In genomic region chr19:44024900-44025216, GRCh38 we compare ENCODE assay signal across 8 cellular contexts. TPM values are rescaled to one million over a fixed set of nuclear protein-coding genes. Genes with fewer than 3 reads are reported as not detected.
DNase-seq lines count a peak whose midpoint lies in the region; ATAC-seq, FAIRE-seq and TF ChIP-seq lines count a peak whose summit lies in the region.

No MANE protein-coding gene starts in this region.

- H2BK15ac ChIP-seq in mesendoderm (replicated peaks; ENCODE audit: low read depth): no peak overlapping the region

- H3K36me3 ChIP-seq in mesendoderm (ENCODE audit: control insufficient read depth, insufficient read depth, low read length): no peaks in the 10 kb centered on the region

- no peaks in the 10 kb centered on the region for H3K79me1 ChIP-seq in mesendoderm (ENCODE audit: low read length)

- no peaks in the 10 kb centered on the region for H3K27me3 ChIP-seq in mesendoderm (ENCODE audit: insufficient read depth, low read length, poor library complexity)

- H3K79me2 ChIP-seq in mesendoderm (ENCODE audit: control insufficient read depth, insufficient read depth, low read length): no peaks in the 10 kb centered on the region

- H3K27ac ChIP-seq in mesendoderm (ENCODE audit: low read depth, low read length): no peak overlapping the region

- H3K56ac ChIP-seq in mesendoderm (ENCODE audit: low read length): peak overlapping the region; percentile 89

- peak overlapping the region; percentile 24 for H3K4ac ChIP-seq in mesendoderm (ENCODE audit: low read depth, low read length)

- H3K27ac Mint-ChIP-seq in brain: peak overlapping the region; percentile 94 to 98 (median 95)

- peaks cover 32% of the 10 kb centered on the region for H3K4me1 Mint-ChIP-seq in brain

- ATAC-seq in Right ventricle myocardium inferior: peak; percentile 31

- no peak overlapping the region for H3K23ac ChIP-seq in mesendoderm (ENCODE audit: low read length)

- peaks cover 11 to 31% (median 20%) of the 10 kb centered on the region in 5 experiments for H3K9me3 Mint-ChIP-seq in brain

- TF ChIP-seq CTCF in brain (conservative IDR thresholded peaks at IDR 0.05): no peak
- no peak for TF ChIP-seq CTCF in GM20000 (IDR thresholded peaks at IDR 0.05; ENCODE audit: extremely low read depth, missing control alignments)

- H3K4me2 ChIP-seq in mesendoderm (ENCODE audit: low read length): peak overlapping the region; percentile 59

- peaks cover 46% of the 10 kb centered on the region for H3K36me3 Mint-ChIP-seq in brain

- H3K4me3 Mint-ChIP-seq in brain: peak overlapping the region; percentile 96 to 99 (median 99)

- peak overlapping the region; percentile 69 for H4K8ac ChIP-seq in mesendoderm (ENCODE audit: low read depth, low read length)

- H2BK5ac ChIP-seq in mesendoderm (ENCODE audit: low read length): no peak overlapping the region

- peak overlapping the region; percentile 97 for H4K5ac ChIP-seq in mesendoderm (ENCODE audit: low read length)

- DNase-seq in Right ventricle myocardium inferior (ENCODE audit: missing footprints): no peak
- DNase-seq in cardiac septum (ENCODE audit: low spot score): no peak
- no peak for DNase-seq in mesendoderm
- peak; percentile 4 for DNase-seq in urothelium cell line (ENCODE audit: low spot score)
- no peak for DNase-seq in NCI-H446 treated with DMSO at 0.1 percent for 48 hours (lab: John Stamatoyannopoulos, UW)
- no peak for DNase-seq in GM20000 (ENCODE audit: low spot score)
- DNase-seq in NCI-H2081 (lab: John Stamatoyannopoulos, UW): no peak

- no peak overlapping the region for H2AK5ac ChIP-seq in mesendoderm (ENCODE audit: low read length)

- H3K4me3 ChIP-seq in mesendoderm (ENCODE audit: low read length): peak overlapping the region; percentile 33

- WGBS in mesendoderm (ENCODE audit: extremely low coverage, insufficient coverage, low lambda C conversion rate): no CpG with 5 or more reads among the region's 4 CpGs

- H3K18ac ChIP-seq in mesendoderm (ENCODE audit: low read length): no peak overlapping the region

- H3K27me3 Mint-ChIP-seq in brain: peaks cover 11% of the 10 kb centered on the region

- H3K4me1 ChIP-seq in mesendoderm (ENCODE audit: control insufficient read depth, low read depth, low read length): peaks cover 2% of the 10 kb centered on the region

- H3K9ac ChIP-seq in mesendoderm (ENCODE audit: low read length): peak overlapping the region; percentile 68

- intact Hi-C loops in Right ventricle myocardium inferior (cut with DNase I) (loop anchor here (1.0 kb wide), 1 partner anchor 26 kb away; no protein-coding TSS in a partner anchor), cardiac septum (cut with DNase I) (no loop called here)

- no peak for FAIRE-seq in urothelium cell line (lab: Jason Lieb, UNC)

- no peak overlapping the region for H2BK120ac ChIP-seq in mesendoderm (ENCODE audit: low read depth, low read length)

RNA-seq across cellular contexts. Expression of gene ZNF222, which starts 0.3 kb away (rescaled TPM):
- total RNA-seq in Right ventricle myocardium inferior (2.6 TPM), cardiac septum (3.6 TPM)
- polyA plus RNA-seq in brain (ENCODE audit: insufficient read depth, low read depth, low replicate concordance): 1.8 TPM
- 3.7 TPM for polyA plus RNA-seq in mesendoderm (2013, experiment 1 of 2)
- 4.2 TPM for polyA plus RNA-seq in mesendoderm (2013, experiment 2 of 2)

RNA-seq across cellular contexts. Expression of gene ZNF230, which starts 22.1 kb away (rescaled TPM):
- total RNA-seq in Right ventricle myocardium inferior (2.1 TPM), cardiac septum (2.3 TPM)
- polyA plus RNA-seq in brain (ENCODE audit: insufficient read depth, low read depth, low replicate concordance): 1.2 TPM
- 0.95 TPM for polyA plus RNA-seq in mesendoderm (2013, experiment 1 of 2)
- polyA plus RNA-seq in mesendoderm (2013, experiment 2 of 2): 0.98 TPM

RNA-seq across cellular contexts. Expression of gene ZNF223, which starts 27.0 kb away (rescaled TPM):
- total RNA-seq in Right ventricle myocardium inferior: 2.4 TPM
- 2.2 TPM for total RNA-seq in cardiac septum
- polyA plus RNA-seq in brain (ENCODE audit: insufficient read depth, low read depth, low replicate concordance): 2.6 TPM
- polyA plus RNA-seq in mesendoderm (2013, experiment 1 of 2): 3.9 TPM
- polyA plus RNA-seq in mesendoderm (2013, experiment 2 of 2): 3.7 TPM

RNA-seq across cellular contexts. Expression of gene ZNF155, which starts 40.9 kb away (rescaled TPM):
- total RNA-seq in Right ventricle myocardium inferior (7.6 TPM), cardiac septum (6.4 TPM)
- polyA plus RNA-seq in brain (ENCODE audit: insufficient read depth, low read depth, low replicate concordance): 2.9 TPM
- polyA plus RNA-seq in mesendoderm (2013, experiment 1 of 2): 5.5 TPM
- polyA plus RNA-seq in mesendoderm (2013, experiment 2 of 2): 5.4 TPM

RNA-seq across cellular contexts. Expression of gene ZNF284, which starts 47.1 kb away (rescaled TPM):
- total RNA-seq in Right ventricle myocardium inferior (1.7 TPM), cardiac septum (1.4 TPM)
- polyA plus RNA-seq in brain (ENCODE audit: insufficient read depth, low read depth, low replicate concordance): 0.59 TPM
- polyA plus RNA-seq in mesendoderm (2013, experiment 1 of 2): 0.72 TPM
- polyA plus RNA-seq in mesendoderm (2013, experiment 2 of 2): 0.88 TPM
